In genomic region chr5:40685191-40685590, GRCh38 we compare ENCODE assay signal across 9 cellular contexts. TPM values are rescaled to one million over a fixed set of nuclear protein-coding genes. Genes with fewer than 3 reads are reported as not detected.
DNase-seq lines count a peak whose midpoint lies in the region; ATAC-seq and TF ChIP-seq lines count a peak whose summit lies in the region.
"Had no signal": no experiment of that assay in that cellular context is flagged by ENCODE, and none has a peak within 500 bp of the region (broad histone marks: within the 10 kb centered on the region; RNA-seq: fewer than 3 reads in every experiment).

No MANE protein-coding gene starts in this region.

- no peak for TF ChIP-seq CTCF in hepatocyte (IDR thresholded peaks at IDR 0.05; ENCODE audit: poor library complexity)

- H3K4me2 ChIP-seq in hepatocyte = no peak overlapping the region

- H3K27ac ChIP-seq in hepatocyte = no peak overlapping the region

- H3K4me3 Mint-ChIP-seq in T-helper 17 cell = peak overlapping the region; percentile 88
- H3K4me3 Mint-ChIP-seq in stimulated activated naive B cell treated with anti-CD40 and anti-IgM and Interleukin-4, amounts not matched to agents 10 μg/mL and 1 μg/mL and 100 μg/mL, for 72 hours = peak overlapping the region; percentile 62 to 65

- H3K27ac Mint-ChIP-seq in T-helper 17 cell = peak overlapping the region; percentile 98
- H3K27ac Mint-ChIP-seq in stimulated activated naive B cell treated with anti-CD40 and anti-IgM and Interleukin-4, amounts not matched to agents 10 μg/mL and 1 μg/mL and 100 μg/mL, for 72 hours = no peak overlapping the region

- H3K79me2 ChIP-seq in hepatocyte = no peaks in the 10 kb centered on the region

- H3K9me3 Mint-ChIP-seq in stimulated activated naive B cell treated with anti-CD40 and anti-IgM and Interleukin-4, amounts not matched to agents 10 μg/mL and 1 μg/mL and 100 μg/mL, for 72 hours = no peaks in the 10 kb centered on the region

- no peaks in the 10 kb centered on the region for H3K36me3 ChIP-seq in hepatocyte (replicated peaks; ENCODE audit: insufficient read depth, low read depth)

- H3K27me3 ChIP-seq in hepatocyte = peaks cover 33% of the 10 kb centered on the region

- H3K9me3 ChIP-seq in T-helper 17 cell (ENCODE audit: control insufficient read depth, low read length, poor library complexity, severe bottlenecking) (no peaks in the 10 kb centered on the region), hepatocyte (ENCODE audit: low read depth) (no peaks in the 10 kb centered on the region)

- no peak for ATAC-seq in T-helper 17 cell
- ATAC-seq in stimulated activated naive B cell treated with anti-CD40 and anti-IgM and Interleukin-4, amounts not matched to agents 10 μg/mL and 1 μg/mL and 100 μg/mL, for 72 hours (replicated peaks) = no peak

- H3K4me1 Mint-ChIP-seq in T-helper 17 cell = peaks cover 63% of the 10 kb centered on the region
- peaks cover 23 to 75% of the 10 kb centered on the region in 2 donors for H3K4me1 Mint-ChIP-seq in stimulated activated naive B cell treated with anti-CD40 and anti-IgM and Interleukin-4, amounts not matched to agents 10 μg/mL and 1 μg/mL and 100 μg/mL, for 72 hours

- peaks cover 13% of the 10 kb centered on the region for H3K4me1 ChIP-seq in hepatocyte (ENCODE audit: insufficient read depth)

- peaks cover 16% of the 10 kb centered on the region for H3K36me3 Mint-ChIP-seq in T-helper 17 cell (ENCODE audit: low read depth)
- peaks cover 52 to 79% of the 10 kb centered on the region in 2 donors for H3K36me3 Mint-ChIP-seq in stimulated activated naive B cell treated with anti-CD40 and anti-IgM and Interleukin-4, amounts not matched to agents 10 μg/mL and 1 μg/mL and 100 μg/mL, for 72 hours

- no peaks in the 10 kb centered on the region for H3K27me3 Mint-ChIP-seq in T-helper 17 cell
- H3K27me3 Mint-ChIP-seq in stimulated activated naive B cell treated with anti-CD40 and anti-IgM and Interleukin-4, amounts not matched to agents 10 μg/mL and 1 μg/mL and 100 μg/mL, for 72 hours = no peaks in the 10 kb centered on the region

- no peaks in the 10 kb centered on the region for H3K9me2 ChIP-seq in hepatocyte (replicated peaks; ENCODE audit: insufficient read depth)

- no peak overlapping the region for H2AFZ ChIP-seq in hepatocyte

- DNase-seq in HCEC 1CT (peak; percentile 0), T-helper 17 cell (no peak), fibroblast of peridontal ligament (ENCODE audit: extremely low read depth) (peak; percentile 20), hepatocyte (ENCODE audit: low spot score) (no peak), NCI-H1092 (lab: John Stamatoyannopoulos, UW) (no peak), T1000 (lab: John Stamatoyannopoulos, UW) (no peak)
- no peak for DNase-seq in stimulated activated naive B cell treated with anti-CD40 and anti-IgM and Interleukin-4, amounts not matched to agents 10 μg/mL and 1 μg/mL and 100 μg/mL, for 72 hours
- DNase-seq: DMS79 treated with DMSO at 0.1 percent for 48 hours, NCI-H2081 had no signal

- no peak overlapping the region for H3K4me3 ChIP-seq in hepatocyte

- H4K20me1 ChIP-seq in hepatocyte (ENCODE audit: insufficient read depth, poor library complexity, severe bottlenecking) = no peaks in the 10 kb centered on the region

RNA-seq across cellular contexts. Expression of gene PTGER4, which starts 5.5 kb away (rescaled TPM):
- total RNA-seq in T-helper 17 cell (100 to 1,000 TPM; 314 to 339 TPM), hepatocyte (1.4 and 7.1 TPM in 2 replicates)
- polyA plus RNA-seq in hepatocyte = 1.4 and 3.6 TPM in 2 replicates

Comparison
In these comparisons a context has a peak if more than half of its experiments do, and no peak if none do; other contexts are left out.
1. DNase-seq: peak in HCEC 1CT (single experiment) and fibroblast of peridontal ligament (single experiment); none in T-helper 17 cell (0 of 3), stimulated activated naive B cell treated with anti-CD40 and anti-IgM and Interleukin-4, amounts not matched to agents 10 μg/mL and 1 μg/mL and 100 μg/mL, for 72 hours (single experiment), hepatocyte (single experiment), NCI-H1092 (single experiment) and T1000 (single experiment).
2. RNA of gene PTGER4, which starts 5.5 kb away (total RNA-seq): 314 to 339 TPM in T-helper 17 cell; 1.4 to 7.1 TPM in hepatocyte; every median in the first group is over 10 times any median in the second.